17 cellular contexts compared by ENCODE assay signal in genomic region chr6:143539723-143540122, GRCh38. TPM values are rescaled to one million over a fixed set of nuclear protein-coding genes. Genes with fewer than 3 reads are reported as not detected.
DNase-seq lines count a peak whose midpoint lies in the region; ATAC-seq and TF ChIP-seq lines count a peak whose summit lies in the region.
"Had no signal": no experiment of that assay in that cellular context is flagged by ENCODE, and none has a peak within 500 bp of the region (broad histone marks: within the 10 kb centered on the region; RNA-seq: fewer than 3 reads in every experiment).

No MANE protein-coding gene starts in this region.

- no peak overlapping the region for H3K9ac ChIP-seq in OCI-LY1 (ENCODE audit: low read length)

- H3K9me3 ChIP-seq in OCI-LY1 (ENCODE audit: low read length) = no peaks in the 10 kb centered on the region
- H3K9me3 ChIP-seq: A549, ascending aorta, upper lobe of left lung had no signal

- H3K9me2 ChIP-seq in OCI-LY1 (ENCODE audit: low read depth, low read length) = no peaks in the 10 kb centered on the region

- no peak overlapping the region for H2AFZ ChIP-seq in OCI-LY1 (ENCODE audit: low read length)

- no peaks in the 10 kb centered on the region for H3K4me1 ChIP-seq in OCI-LY1 (ENCODE audit: insufficient read depth, low read length, severe bottlenecking)

- no peaks in the 10 kb centered on the region for H3K36me3 Mint-ChIP-seq in activated T-cell treated with anti-CD3 and anti-CD28 coated beads, Interleukin-2, amount 50 U/mL, for 24 hours (ENCODE audit: low read depth)
- no peaks in the 10 kb centered on the region for H3K36me3 Mint-ChIP-seq in nephron (ENCODE audit: low read depth)
- no peaks in the 10 kb centered on the region for H3K36me3 Mint-ChIP-seq in natural killer cell treated with Interleukin-12 subunit alpha and Interleukin-12 subunit beta and Interleukin-15 and Interleukin-18, amount 100 ng/mL, for 72 hours

- H3K27ac ChIP-seq in OCI-LY1 (ENCODE audit: low read depth, low read length, poor library complexity, severe bottlenecking) = no peak overlapping the region
- H3K27ac ChIP-seq: A549, ascending aorta, C4-2B, upper lobe of left lung had no signal

- H3K4me1 Mint-ChIP-seq in activated T-cell treated with anti-CD3 and anti-CD28 coated beads, Interleukin-2, amount 50 U/mL, for 24 hours (ENCODE audit: low read depth) = peaks cover 67% of the 10 kb centered on the region
- peaks cover 5% of the 10 kb centered on the region for H3K4me1 Mint-ChIP-seq in nephron
- H3K4me1 Mint-ChIP-seq in natural killer cell treated with Interleukin-12 subunit alpha and Interleukin-12 subunit beta and Interleukin-15 and Interleukin-18, amount 100 ng/mL, for 72 hours (ENCODE audit: low read depth in 2 of 2) = peaks cover 25 to 31% of the 10 kb centered on the region in 2 donors

- no peaks in the 10 kb centered on the region for H3K27me3 Mint-ChIP-seq in activated T-cell treated with anti-CD3 and anti-CD28 coated beads, Interleukin-2, amount 50 U/mL, for 24 hours
- peaks cover 39% of the 10 kb centered on the region for H3K27me3 Mint-ChIP-seq in nephron (ENCODE audit: low read depth)
- no peaks in the 10 kb centered on the region for H3K27me3 Mint-ChIP-seq in natural killer cell treated with Interleukin-12 subunit alpha and Interleukin-12 subunit beta and Interleukin-15 and Interleukin-18, amount 100 ng/mL, for 72 hours
- H3K27me3 Mint-ChIP-seq: activated B cell treated with CpG ODN at 0.5 μM for 24 hours, progenitor cell of endocrine pancreas had no signal

- H3K4me3 Mint-ChIP-seq in activated T-cell treated with anti-CD3 and anti-CD28 coated beads, Interleukin-2, amount 50 U/mL, for 24 hours = peak overlapping the region; percentile 48
- peak overlapping the region; percentile 9 to 55 (median 47) for H3K4me3 Mint-ChIP-seq in nephron
- no peak overlapping the region for H3K4me3 Mint-ChIP-seq in natural killer cell treated with Interleukin-12 subunit alpha and Interleukin-12 subunit beta and Interleukin-15 and Interleukin-18, amount 100 ng/mL, for 72 hours
- H3K4me3 Mint-ChIP-seq: activated B cell treated with CpG ODN at 0.5 μM for 24 hours had no signal

- peak; percentile 14; the same call in 1 of the 2 replicates for TF ChIP-seq CTCF in OCI-LY1 (IDR thresholded peaks at IDR 0.05; ENCODE audit: low read length)
- TF ChIP-seq CTCF in nephron (IDR thresholded peaks at IDR 0.05; ENCODE audit: unreplicated experiment in 3 of 3) = no peak

- no peak overlapping the region for H3K4me3 ChIP-seq in OCI-LY1 (ENCODE audit: low read depth, low read length, poor library complexity, severe bottlenecking)
- H3K4me3 ChIP-seq: A549, ascending aorta, smooth muscle cell, upper lobe of left lung had no signal

- no peaks in the 10 kb centered on the region for H3K9me3 Mint-ChIP-seq in activated T-cell treated with anti-CD3 and anti-CD28 coated beads, Interleukin-2, amount 50 U/mL, for 24 hours
- H3K9me3 Mint-ChIP-seq in nephron = no peaks in the 10 kb centered on the region
- no peaks in the 10 kb centered on the region for H3K9me3 Mint-ChIP-seq in natural killer cell treated with Interleukin-12 subunit alpha and Interleukin-12 subunit beta and Interleukin-15 and Interleukin-18, amount 100 ng/mL, for 72 hours
- H3K9me3 Mint-ChIP-seq: activated B cell treated with CpG ODN at 0.5 μM for 24 hours had no signal

- H3K36me3 ChIP-seq in OCI-LY1 (ENCODE audit: insufficient read depth, low read length) = no peaks in the 10 kb centered on the region
- H3K36me3 ChIP-seq: ascending aorta, upper lobe of left lung had no signal

- H3F3A ChIP-seq in OCI-LY1 (ENCODE audit: insufficient read depth, low read length) = no peaks in the 10 kb centered on the region

- no peaks in the 10 kb centered on the region for H4K20me1 ChIP-seq in OCI-LY1 (ENCODE audit: insufficient read depth, low read length)

- H3K27me3 ChIP-seq in OCI-LY1 (ENCODE audit: insufficient read depth, low read length) = 0 out of 2 replicates have a peak, but pooled peaks cover 4% of the 10 kb centered on the region
- H3K27me3 ChIP-seq: ascending aorta, upper lobe of left lung had no signal

- no peak overlapping the region for H3K4me2 ChIP-seq in OCI-LY1 (ENCODE audit: low read length)
- H3K4me2 ChIP-seq: A549, smooth muscle cell had no signal

- intact Hi-C loops in left cardiac atrium (cut with DNase I) = no loop called here

- H3K27ac Mint-ChIP-seq in activated T-cell treated with anti-CD3 and anti-CD28 coated beads, Interleukin-2, amount 50 U/mL, for 24 hours = peak overlapping the region; percentile 87
- peak overlapping the region in 1 of 3 experiments; percentile 31 for H3K27ac Mint-ChIP-seq in nephron
- peak overlapping the region in 1 of 2 donors; percentile 38 for H3K27ac Mint-ChIP-seq in natural killer cell treated with Interleukin-12 subunit alpha and Interleukin-12 subunit beta and Interleukin-15 and Interleukin-18, amount 100 ng/mL, for 72 hours
- H3K27ac Mint-ChIP-seq: activated B cell treated with CpG ODN at 0.5 μM for 24 hours, progenitor cell of endocrine pancreas had no signal

- no peak for DNase-seq in activated T-cell treated with anti-CD3 and anti-CD28 coated beads, Interleukin-2, amount 50 U/mL, for 24 hours
- no peak for DNase-seq in activated T-cell treated with anti-CD3 and anti-CD28 coated beads, Interleukin-2, amount 50 U/mL, for 1 hour
- DNase-seq in activated effector memory CD4-positive, alpha-beta T cell treated with anti-CD3 and anti-CD28 coated beads, Interleukin-2, amount 50 U/mL, for 16 hours = peak; percentile 69
- no peak for DNase-seq in natural killer cell treated with Interleukin-12 subunit alpha and Interleukin-12 subunit beta and Interleukin-15 and Interleukin-18, amount 100 ng/mL, for 72 hours (ENCODE audit: low spot score)
- DNase-seq in left cardiac atrium = no peak
- DNase-seq: activated B cell treated with CpG ODN at 0.5 μM for 24 hours; DND-41; stimulated activated naive CD8-positive, alpha-beta T cell treated with anti-CD3 and anti-CD28 coated beads, Interleukin-15, Interleukin-2, amounts not matched to agents 100 U/mL and 50 U/mL, for 24 hours; upper lobe of left lung had no signal

- H3K79me2 ChIP-seq in OCI-LY1 (ENCODE audit: insufficient read depth, low read length) = no peaks in the 10 kb centered on the region

- ATAC-seq in HG02759 (IDR thresholded peaks at IDR 0.05; ENCODE audit: unreplicated experiment) (no peak), left cardiac atrium (no peak)
- no peak for ATAC-seq in natural killer cell treated with Interleukin-12 subunit alpha and Interleukin-12 subunit beta and Interleukin-15 and Interleukin-18, amount 100 ng/mL, for 72 hours
- ATAC-seq: A549; stimulated activated naive CD8-positive, alpha-beta T cell treated with anti-CD3 and anti-CD28 coated beads, Interleukin-15, Interleukin-2, amounts not matched to agents 100 U/mL and 50 U/mL, for 24 hours had no signal

RNA-seq across cellular contexts. Expression of gene FUCA2, which starts 28.2 kb away (rescaled TPM):
- total RNA-seq in natural killer cell treated with Interleukin-12 subunit alpha and Interleukin-12 subunit beta and Interleukin-15 and Interleukin-18, amount 100 ng/mL, for 72 hours = 10 to 100 TPM; 25.4 to 28.9 TPM
- total RNA-seq in left cardiac atrium = 10 to 100 TPM; 42.1 to 47.9 TPM
